8 cellular contexts compared by ENCODE assay signal in the genomic region with DNA sequence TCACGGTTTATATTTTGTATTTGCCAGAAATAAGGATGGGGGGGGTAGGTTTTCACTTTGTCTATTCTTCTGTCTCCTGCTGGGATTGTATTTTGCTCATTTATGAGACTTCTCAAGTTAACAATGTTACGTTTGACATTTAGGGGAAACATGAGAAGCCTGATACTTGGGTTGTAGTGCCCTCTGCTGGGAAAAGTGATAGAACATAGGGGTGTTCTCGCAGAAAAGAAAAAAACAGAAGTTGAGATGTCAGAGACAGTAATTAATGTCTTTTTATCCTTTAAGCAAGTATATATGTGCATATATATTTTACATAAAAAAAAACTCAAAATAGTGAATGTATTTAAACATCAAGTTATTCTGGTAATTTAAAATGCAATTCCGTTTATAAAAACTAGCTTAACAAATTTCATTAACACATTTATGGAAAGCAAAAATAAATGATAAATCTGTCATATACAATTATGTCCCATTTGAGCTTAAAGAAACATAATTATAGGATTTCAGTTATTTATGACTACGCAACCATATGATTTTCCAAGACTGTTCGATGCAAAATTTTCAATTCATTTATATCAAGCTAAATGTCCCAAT. TPM values are rescaled to one million over a fixed set of nuclear protein-coding genes. Genes with fewer than 3 reads are reported as not detected.
DNase-seq lines count a peak whose midpoint lies in the region; ATAC-seq and TF ChIP-seq lines count a peak whose summit lies in the region.

No MANE protein-coding gene starts in this region.

- H4K20me1 ChIP-seq in OCI-LY3 (ENCODE audit: insufficient read depth, low read length), result no peaks in the 10 kb centered on the region
- no peaks in the 10 kb centered on the region for H4K20me1 ChIP-seq in mammary epithelial cell (ENCODE audit: insufficient read depth, low read length)

- H3K4me3 ChIP-seq in OCI-LY3 (ENCODE audit: low read length) (no peak overlapping the region), mammary epithelial cell (replicated peaks in 1 of 3; ENCODE audit: insufficient read depth in 1 of 3, low read depth in 2 of 3, low read length in 3 of 3) (no peak overlapping the region), lung (no peak overlapping the region)

- no peaks in the 10 kb centered on the region for H3K27me3 ChIP-seq in OCI-LY3 (ENCODE audit: low read depth, low read length)
- H3K27me3 ChIP-seq in mammary epithelial cell (ENCODE audit: insufficient read depth, low read length), result no peaks in the 10 kb centered on the region
- H3K27me3 ChIP-seq in lung (ENCODE audit: control insufficient read depth, insufficient read depth), result no peaks in the 10 kb centered on the region

- H3K36me3 Mint-ChIP-seq in activated CD4-positive, alpha-beta T cell treated with anti-CD3 and anti-CD28 coated beads for 36 hours (ENCODE audit: low read depth), result no peaks in the 10 kb centered on the region

- H3K36me3 ChIP-seq in OCI-LY3 (replicated peaks; ENCODE audit: low read depth, low read length), result no peaks in the 10 kb centered on the region
- no peaks in the 10 kb centered on the region for H3K36me3 ChIP-seq in mammary epithelial cell (ENCODE audit: insufficient read depth, low read length)
- H3K36me3 ChIP-seq in lung (ENCODE audit: control insufficient read depth in 2 of 2, insufficient read depth in 2 of 2, low read length in 2 of 2), result no peaks in the 10 kb centered on the region

- intact Hi-C loops in activated CD4-positive, alpha-beta T cell treated with anti-CD3 and anti-CD28 coated beads for 36 hours (cut with DNase I, micrococcal nuclease), result loop anchor here (1.0 to 10.0 kb wide), 9 partner anchors 186 to 627 kb away; no protein-coding TSS in a partner anchor
- intact Hi-C loops in mammary epithelial cell (cut with micrococcal nuclease), result loop anchor here (1.0 to 2.0 kb wide), 6 partner anchors 95 to 429 kb away; no protein-coding TSS in a partner anchor

- peak; percentile 95 for TF ChIP-seq RAD21 in Ishikawa (IDR thresholded peaks at IDR 0.05; ENCODE audit: low read depth)

- POLR2A ChIA-PET in activated CD4-positive, alpha-beta T cell treated with anti-CD3 and anti-CD28 coated beads for 36 hours (lab: Charles Lee), result no interaction called here

- in situ Hi-C loops in mammary epithelial cell (cut with MboI; ENCODE audit: low sequenced_read_pairs in 2 of 2), result loop anchor here in 1 of 2 donors (10.0 kb wide), 1 partner anchor 181 kb away; no protein-coding TSS in a partner anchor

- H3K9me3 ChIP-seq in OCI-LY3 (ENCODE audit: insufficient read depth, low read length) (no peaks in the 10 kb centered on the region), mammary epithelial cell (replicated peaks; ENCODE audit: insufficient read depth, low read length) (peaks cover 2% of the 10 kb centered on the region), lung (ENCODE audit: control insufficient read depth in 2 of 2, insufficient read depth in 1 of 2, low read length in 1 of 2) (peaks cover 0 to 4% of the 10 kb centered on the region in 2 donors)

- no peaks in the 10 kb centered on the region for H3K9me3 Mint-ChIP-seq in activated CD4-positive, alpha-beta T cell treated with anti-CD3 and anti-CD28 coated beads for 36 hours (ENCODE audit: low read depth)

- H3K27me3 Mint-ChIP-seq in activated CD4-positive, alpha-beta T cell treated with anti-CD3 and anti-CD28 coated beads for 36 hours, result peaks cover 14% of the 10 kb centered on the region

- no peak for TF ChIP-seq EP300 in Ishikawa (IDR thresholded peaks at IDR 0.05; ENCODE audit: borderline replicate concordance)

- H3K4me1 ChIP-seq in OCI-LY3 (ENCODE audit: low read length) (no peaks in the 10 kb centered on the region), mammary epithelial cell (ENCODE audit: insufficient read depth, low read length) (peaks cover under 1% of the 10 kb centered on the region), lung (ENCODE audit: control insufficient read depth in 2 of 2, insufficient read depth in 2 of 2, low read length in 2 of 2) (no peaks in the 10 kb centered on the region)

- H3K79me2 ChIP-seq in OCI-LY3 (ENCODE audit: low read length), result no peaks in the 10 kb centered on the region
- H3K79me2 ChIP-seq in mammary epithelial cell (ENCODE audit: insufficient read depth, low read length), result no peaks in the 10 kb centered on the region

- H3K4me1 Mint-ChIP-seq in activated CD4-positive, alpha-beta T cell treated with anti-CD3 and anti-CD28 coated beads for 36 hours, result no peaks in the 10 kb centered on the region

- no peak overlapping the region for H3K27ac Mint-ChIP-seq in activated CD4-positive, alpha-beta T cell treated with anti-CD3 and anti-CD28 coated beads for 36 hours

- H2AFZ ChIP-seq in OCI-LY3 (ENCODE audit: low read depth, low read length) (no peak overlapping the region), mammary epithelial cell (ENCODE audit: low read depth, low read length) (no peak overlapping the region)

- DNase-seq in activated CD4-positive, alpha-beta T cell treated with anti-CD3 and anti-CD28 coated beads for 36 hours, result peak; percentile 64
- no peak for DNase-seq in activated CD4-positive, alpha-beta T cell treated with anti-CD3 and anti-CD28 coated beads for 1 hour
- DNase-seq in mammary epithelial cell (peak; percentile 53), lung (ENCODE audit: low spot score) (no peak)
- no peak for DNase-seq in stimulated activated naive CD4-positive, alpha-beta T cell treated with Interleukin-2 at 50 U/mL for 16 hours (lab: John Stamatoyannopoulos, UW)

- dilution Hi-C loops in mammary epithelial cell (cut with HindIII; ENCODE audit: low sequenced_read_pairs), result no loop called here

- no peak overlapping the region for H3K4me3 Mint-ChIP-seq in activated CD4-positive, alpha-beta T cell treated with anti-CD3 and anti-CD28 coated beads for 36 hours

- H3K9ac ChIP-seq in OCI-LY3 (ENCODE audit: low read length) (no peak overlapping the region), mammary epithelial cell (ENCODE audit: insufficient read depth, low read length) (no peak overlapping the region)

- H3K4me2 ChIP-seq in OCI-LY3 (ENCODE audit: low read length), result no peak overlapping the region
- no peak overlapping the region for H3K4me2 ChIP-seq in mammary epithelial cell (ENCODE audit: insufficient read depth, low read depth, low read length)

- H3K27ac ChIP-seq in OCI-LY3 (ENCODE audit: low read length), result no peak overlapping the region
- H3K27ac ChIP-seq in mammary epithelial cell (ENCODE audit: insufficient read depth, low read depth, low read length), result no peak overlapping the region
- H3K27ac ChIP-seq in lung (ENCODE audit: low read depth in 1 of 2, low read length in 1 of 2), result no peak overlapping the region

- 29% methylated on average over 6 of the region's 6 CpGs for WGBS in mammary epithelial cell (ENCODE audit: low coverage, missing lambda C conversion rate)
- 38 to 39% methylated on average over 6 of the region's 6 CpGs for WGBS in lung, 2 donors

- CTCF ChIA-PET in activated CD4-positive, alpha-beta T cell treated with anti-CD3 and anti-CD28 coated beads for 36 hours (lab: Charles Lee), result interaction anchor here (0.7 to 1.6 kb wide), 17 partner anchors 9 to 629 kb away, joined by 3 to 12 read pairs (median 3); no protein-coding TSS in a partner anchor
- CTCF ChIA-PET in mammary epithelial cell (lab: Charles Lee; ENCODE audit: low non-redundant PET), result interaction anchor here (0.6 to 0.7 kb wide), 3 partner anchors 12 to 286 kb away, joined by 3 to 4 read pairs (median 4); a partner anchor contains a TSS

- peak; percentile 77 for ATAC-seq in activated CD4-positive, alpha-beta T cell treated with anti-CD3 and anti-CD28 coated beads for 36 hours
- ATAC-seq in GM21381 (IDR thresholded peaks at IDR 0.05; ENCODE audit: unreplicated experiment) (peak; percentile 80), lung (ENCODE audit: insufficient read depth, low FRiP score) (peak; percentile 69)

- no TSS peak for BruUV-seq in mammary epithelial cell (replicated peaks; lab: Mats Ljungman, UMichigan)

- peak; percentile 84 for TF ChIP-seq CTCF in OCI-LY3 (IDR thresholded peaks at IDR 0.05; ENCODE audit: low read depth, low read length)
- peak; percentile 50 to 72 for TF ChIP-seq CTCF in mammary epithelial cell (conservative IDR thresholded peaks at IDR 0.05 in 1 of 2, IDR thresholded peaks at IDR 0.05 in 1 of 2; ENCODE audit: extremely low read depth in 1 of 2, insufficient read depth in 1 of 2, low read depth in 1 of 2, low read length in 2 of 2)
- no peak for TF ChIP-seq CTCF in lung (IDR thresholded peaks at IDR 0.05; ENCODE audit: control extremely low read depth, extremely low read depth)

TF ChIP-seq in Ishikawa, 13 proteins besides CTCF, POLR2A, EP300 and RAD21:
- TF ChIP-seq YY1 (IDR thresholded peaks at IDR 0.05; ENCODE audit: low read depth), result no peak
- no peak for TF ChIP-seq NFIC (IDR thresholded peaks at IDR 0.05)
- TF ChIP-seq TAF1 (IDR thresholded peaks at IDR 0.05; ENCODE audit: low read depth), result no peak
- no peak for TF ChIP-seq TCF12 (IDR thresholded peaks at IDR 0.05; ENCODE audit: low read depth)
- TF ChIP-seq ZBTB7A (IDR thresholded peaks at IDR 0.05; ENCODE audit: low read depth), result no peak
- TF ChIP-seq EGR1 (IDR thresholded peaks at IDR 0.05), result no peak
- TF ChIP-seq TEAD4 (IDR thresholded peaks at IDR 0.05), result no peak
TF ChIP-seq in Ishikawa: peak in this region for 0.

RNA-seq across cellular contexts. Expression of a gene that starts 46.0 kb away (rescaled TPM):
- not detected for total RNA-seq in activated CD4-positive, alpha-beta T cell treated with anti-CD3 and anti-CD28 coated beads for 36 hours
- not detected for total RNA-seq in mammary epithelial cell
- 0.05 TPM for polyA plus RNA-seq in mammary epithelial cell
- not detected for polyA minus RNA-seq in mammary epithelial cell
- not detected for total RNA-seq in lung
- polyA plus RNA-seq in lung, result not detected

Comparison
In these comparisons a context has a peak if more than half of its experiments do, and no peak if none do; other contexts are left out.
1. DNase-seq: peak in activated CD4-positive, alpha-beta T cell treated with anti-CD3 and anti-CD28 coated beads for 36 hours (single experiment) and mammary epithelial cell (single experiment); none in activated CD4-positive, alpha-beta T cell treated with anti-CD3 and anti-CD28 coated beads for 1 hour (single experiment), lung (single experiment) and stimulated activated naive CD4-positive, alpha-beta T cell treated with Interleukin-2 at 50 U/mL for 16 hours (single experiment).
2. Peak in every context shown above with its lines, with median percentiles within 50 percentile points of each other: ATAC-seq.